In the genomic region with DNA sequence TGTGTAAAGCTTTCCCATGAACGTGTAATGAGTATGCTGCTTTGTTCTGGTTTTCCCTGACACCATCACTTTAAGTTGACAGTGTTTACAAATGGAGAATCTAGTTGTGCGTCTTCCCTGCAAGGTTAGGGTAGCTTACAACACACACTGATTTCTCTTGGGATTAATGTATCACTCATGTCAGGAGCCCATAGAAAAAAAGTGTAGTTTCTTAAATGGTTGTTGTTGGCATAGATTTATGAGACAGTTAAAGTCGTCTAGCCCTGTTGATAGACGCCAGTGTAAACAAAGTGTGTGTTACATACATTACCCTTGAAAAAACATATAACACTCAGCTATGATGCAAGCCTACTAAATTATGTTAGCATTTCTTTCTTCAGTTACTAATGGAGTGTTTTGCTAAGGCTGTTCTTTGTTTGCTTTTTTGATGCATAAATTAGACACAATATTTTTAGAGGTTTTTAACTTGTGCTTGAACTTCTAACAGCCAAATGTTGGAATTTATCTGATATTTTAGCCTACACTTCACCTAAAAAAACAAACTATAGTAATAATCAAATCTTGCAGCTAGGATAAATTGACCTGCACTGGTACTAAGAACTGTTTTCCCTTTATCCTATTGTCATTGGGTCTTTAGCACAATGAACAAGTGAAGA, we compare ENCODE assay signal across 21 cellular contexts.
DNase-seq lines count a peak whose midpoint lies in the region; ATAC-seq and TF ChIP-seq lines count a peak whose summit lies in the region.
"Had no signal": no experiment of that assay in that cellular context is flagged by ENCODE, and none has a peak within 500 bp of the region (broad histone marks: within the 10 kb centered on the region; RNA-seq: fewer than 3 reads in every experiment).

No MANE protein-coding gene starts in this region.

- peaks cover 53% of the 10 kb centered on the region for H3K4me1 ChIP-seq in HEK293 (ENCODE audit: control insufficient read depth, insufficient read depth, low read length)
- peaks cover 3% of the 10 kb centered on the region; the same call in 1 of the 2 replicates for H3K4me1 ChIP-seq in PC-3 (ENCODE audit: insufficient read depth, low read length)
- H3K4me1 ChIP-seq: right lobe of liver had no signal

- H3F3A ChIP-seq in neural cell (ENCODE audit: insufficient read depth, low read length, poor library complexity, severe bottlenecking) = no peaks in the 10 kb centered on the region
- H3F3A ChIP-seq in PC-3 (ENCODE audit: low read length, unreplicated experiment) = no peaks in the 10 kb centered on the region

- H3K4me3 ChIP-seq in HEK293 (ENCODE audit: low read depth, low read length) (no peak overlapping the region), neural cell (ENCODE audit: low read length) (no peak overlapping the region), PC-3 (ENCODE audit: low read length) (no peak overlapping the region)
- H3K4me3 ChIP-seq: PC-9, right lobe of liver had no signal

- intact Hi-C loops in PC-3 (cut with micrococcal nuclease) = no loop called here

- DNase-seq in NCI-H2171 treated with DMSO at 0.1 percent for 48 hours (lab: John Stamatoyannopoulos, UW) (peak; percentile 58), epithelial cell of prostate (ENCODE audit: low read depth, low spot score) (no peak), hippocampal formation (lab: John Stamatoyannopoulos, UW) (no peak), PC-3 (no peak), KBM-7 (no peak)
- DNase-seq: activated CD4-positive, CD25-positive, alpha-beta regulatory T cell treated with anti-CD3 and anti-CD28 coated beads, Interleukin-2, amount 50 U/mL, for 72 hours; activated gamma-delta T cell treated with Interleukin-2 at 50 U/mL for 16 hours; amygdala; CD4-positive, alpha-beta memory T cell; DMS79 treated with DMSO at 0.1 percent for 48 hours; effector memory CD8-positive, alpha-beta T cell; foreskin fibroblast; NCI-H774; occipital lobe; PC-9; right lobe of liver; T1000 had no signal

- H3K27ac ChIP-seq in HEK293 (ENCODE audit: extremely low read depth, low read depth, low read length) (peak overlapping the region; percentile 71), epithelial cell of prostate (peak overlapping the region; percentile 82), neural cell (ENCODE audit: low read length) (no peak overlapping the region), PC-3 (ENCODE audit: low read length) (no peak overlapping the region)
- H3K27ac ChIP-seq: PC-9, right lobe of liver had no signal

- no peaks in the 10 kb centered on the region for H3K27me3 ChIP-seq in neural cell (ENCODE audit: insufficient read depth, low read depth, low read length)
- H3K27me3 ChIP-seq in PC-3 (ENCODE audit: low read length) = no peaks in the 10 kb centered on the region
- H3K27me3 ChIP-seq: right lobe of liver had no signal

- in situ Hi-C loops in KBM-7 (cut with MboI; ENCODE audit: low pct_unique_long_range_greater_than_20kb, low sequenced_read_pairs) = no loop called here

- H2AFZ ChIP-seq in neural cell (ENCODE audit: low read depth, low read length) = no peak overlapping the region
- H2AFZ ChIP-seq in PC-3 (ENCODE audit: low read length) = no peak overlapping the region
- H2AFZ ChIP-seq: PC-9 had no signal

- H3K9me2 ChIP-seq in neural cell (ENCODE audit: insufficient read depth, low read length) = no peaks in the 10 kb centered on the region
- H3K9me2 ChIP-seq in PC-3 (replicated peaks; ENCODE audit: low read length) = no peaks in the 10 kb centered on the region

- H3K9me3 ChIP-seq in HEK293 (ENCODE audit: control insufficient read depth, insufficient read depth, low read depth, low read length) (no peaks in the 10 kb centered on the region), neural cell (ENCODE audit: low read length) (no peaks in the 10 kb centered on the region), PC-3 (ENCODE audit: low read length) (no peaks in the 10 kb centered on the region)
- H3K9me3 ChIP-seq: right lobe of liver had no signal

- H3K79me2 ChIP-seq in neural cell (replicated peaks; ENCODE audit: insufficient read depth, low read length) = no peaks in the 10 kb centered on the region
- no peaks in the 10 kb centered on the region for H3K79me2 ChIP-seq in PC-3 (ENCODE audit: low read length)

- H3K4me2 ChIP-seq in neural cell (ENCODE audit: low read length) (no peak overlapping the region), PC-3 (ENCODE audit: low read length) (no peak overlapping the region)
- H3K4me2 ChIP-seq: PC-9 had no signal

- H3K9ac ChIP-seq in neural cell (ENCODE audit: low read length) (no peak overlapping the region), PC-3 (ENCODE audit: low read length) (no peak overlapping the region)

- no peak for TF ChIP-seq CTCF in HEK293 (tag by site-specific recombination; IDR thresholded peaks at IDR 0.05)
- no peak for TF ChIP-seq CTCF in neural cell (IDR thresholded peaks at IDR 0.05; ENCODE audit: poor library complexity, severe bottlenecking)
- TF ChIP-seq CTCF in PC-3 (conservative IDR thresholded peaks at IDR 0.05; ENCODE audit: low read depth, low read length) = no peak

- no TSS peak for BruUV-seq in PC-3 (replicated peaks; lab: Mats Ljungman, UMichigan)

- no peak for ATAC-seq in PC-3
- no peak for ATAC-seq in HG03280 (IDR thresholded peaks at IDR 0.05; ENCODE audit: unreplicated experiment)
- ATAC-seq: effector memory CD8-positive, alpha-beta T cell; SK-N-SH treated with all-trans-retinoic acid at 6 μM for 48 hours had no signal

- H3K36me3 ChIP-seq in HEK293 (ENCODE audit: control insufficient read depth in 2 of 2, insufficient read depth in 1 of 2, low read length in 2 of 2) (no peaks in the 10 kb centered on the region), neural cell (ENCODE audit: insufficient read depth, low read length) (no peaks in the 10 kb centered on the region), PC-3 (ENCODE audit: low read depth, low read length) (no peaks in the 10 kb centered on the region)

- peak; percentile 76 for TF ChIP-seq EP300 in neural cell (conservative IDR thresholded peaks at IDR 0.05; ENCODE audit: poor library complexity, severe bottlenecking)

- no peak for TF ChIP-seq RAD21 in neural cell (conservative IDR thresholded peaks at IDR 0.05)

- CTCF ChIA-PET in HEK293 (lab: Yijun Ruan, JAX) = interaction anchor here (0.6 to 1.5 kb wide), 4 partner anchors 10 to 1653 kb away, joined by 3 to 4 read pairs (median 4); no protein-coding TSS in a partner anchor
- CTCF ChIA-PET in PC-3 (lab: Charles Lee) = no interaction called here

- POLR2A ChIA-PET in HEK293 (lab: Yijun Ruan, JAX) = interaction anchor here (1.0 kb wide), 1 partner anchor 89 kb away, joined by 3 read pairs; no protein-coding TSS in a partner anchor
- POLR2A ChIA-PET in PC-3 (lab: Charles Lee; ENCODE audit: unreplicated experiment) = no interaction called here

- no peaks in the 10 kb centered on the region for H4K20me1 ChIP-seq in neural cell (ENCODE audit: insufficient read depth)
- no peaks in the 10 kb centered on the region for H4K20me1 ChIP-seq in PC-3 (ENCODE audit: low read length)

TF ChIP-seq in HEK293, 187 proteins besides CTCF, POLR2A, EP300 and RAD21 (continues in another document):
- TF ChIP-seq ZNF311 (tag by site-specific recombination; IDR thresholded peaks at IDR 0.05; ENCODE audit: borderline replicate concordance) (no peak), ZNF654 (tag by site-specific recombination; IDR thresholded peaks at IDR 0.05; ENCODE audit: low read depth) (peak; percentile 32), FEZF1 (tag by site-specific recombination; IDR thresholded peaks at IDR 0.05) (peak; percentile 97), IKZF3 (tag by site-specific recombination; IDR thresholded peaks at IDR 0.05) (peak; percentile 99), ZNF514 (tag by site-specific recombination; IDR thresholded peaks at IDR 0.05) (no peak), ZNF292 (tag by site-specific recombination; IDR thresholded peaks at IDR 0.05; ENCODE audit: borderline replicate concordance, low read depth) (no peak), ZNF174 (tag by site-specific recombination; IDR thresholded peaks at IDR 0.05) (no peak), ZNF341 (tag by site-specific recombination; IDR thresholded peaks at IDR 0.05; ENCODE audit: low read depth) (0 out of 2 replicates have a peak, but pooled peaks have one; percentile 15)

TF ChIP-seq in neural cell, 6 proteins besides CTCF, POLR2A, EP300 and RAD21:
- no peak for TF ChIP-seq TAF1 (IDR thresholded peaks at IDR 0.05; ENCODE audit: low read depth)
- no peak for TF ChIP-seq SMC3 (conservative IDR thresholded peaks at IDR 0.05; ENCODE audit: poor library complexity)
- TF ChIP-seq POLR2AphosphoS5 (IDR thresholded peaks at IDR 0.05) = peak; percentile 92
- TF ChIP-seq MXI1 (conservative IDR thresholded peaks at IDR 0.05; ENCODE audit: poor library complexity, severe bottlenecking) = no peak
- TF ChIP-seq, protein P1, sequence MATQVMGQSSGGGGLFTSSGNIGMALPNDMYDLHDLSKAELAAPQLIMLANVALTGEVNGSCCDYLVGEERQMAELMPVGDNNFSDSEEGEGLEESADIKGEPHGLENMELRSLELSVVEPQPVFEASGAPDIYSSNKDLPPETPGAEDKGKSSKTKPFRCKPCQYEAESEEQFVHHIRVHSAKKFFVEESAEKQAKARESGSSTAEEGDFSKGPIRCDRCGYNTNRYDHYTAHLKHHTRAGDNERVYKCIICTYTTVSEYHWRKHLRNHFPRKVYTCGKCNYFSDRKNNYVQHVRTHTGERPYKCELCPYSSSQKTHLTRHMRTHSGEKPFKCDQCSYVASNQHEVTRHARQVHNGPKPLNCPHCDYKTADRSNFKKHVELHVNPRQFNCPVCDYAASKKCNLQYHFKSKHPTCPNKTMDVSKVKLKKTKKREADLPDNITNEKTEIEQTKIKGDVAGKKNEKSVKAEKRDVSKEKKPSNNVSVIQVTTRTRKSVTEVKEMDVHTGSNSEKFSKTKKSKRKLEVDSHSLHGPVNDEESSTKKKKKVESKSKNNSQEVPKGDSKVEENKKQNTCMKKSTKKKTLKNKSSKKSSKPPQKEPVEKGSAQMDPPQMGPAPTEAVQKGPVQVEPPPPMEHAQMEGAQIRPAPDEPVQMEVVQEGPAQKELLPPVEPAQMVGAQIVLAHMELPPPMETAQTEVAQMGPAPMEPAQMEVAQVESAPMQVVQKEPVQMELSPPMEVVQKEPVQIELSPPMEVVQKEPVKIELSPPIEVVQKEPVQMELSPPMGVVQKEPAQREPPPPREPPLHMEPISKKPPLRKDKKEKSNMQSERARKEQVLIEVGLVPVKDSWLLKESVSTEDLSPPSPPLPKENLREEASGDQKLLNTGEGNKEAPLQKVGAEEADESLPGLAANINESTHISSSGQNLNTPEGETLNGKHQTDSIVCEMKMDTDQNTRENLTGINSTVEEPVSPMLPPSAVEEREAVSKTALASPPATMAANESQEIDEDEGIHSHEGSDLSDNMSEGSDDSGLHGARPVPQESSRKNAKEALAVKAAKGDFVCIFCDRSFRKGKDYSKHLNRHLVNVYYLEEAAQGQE (IDR thresholded peaks at IDR 0.05; ENCODE audit: borderline replicate concordance) = peak; percentile 21

Comparison
In these comparisons a context has a peak if more than half of its experiments do, and no peak if none do; other contexts are left out.
1. H3K27ac ChIP-seq: peak in HEK293 (single experiment) and epithelial cell of prostate (single experiment); none in neural cell (single experiment) and PC-3 (single experiment).